38 cellular contexts compared by ENCODE assay signal in genomic region chr20:47210470-47210869, GRCh38.
"Had no signal": no experiment of that assay in that cellular context is flagged by ENCODE, and none has a peak within 500 bp of the region (broad histone marks: within the 10 kb centered on the region; RNA-seq: fewer than 3 reads in every experiment).

No MANE protein-coding gene starts in this region.

- H3K27ac ChIP-seq: adrenal gland, cardiac muscle cell, VCaP had no signal

- H3K4me1 Mint-ChIP-seq: central memory CD8-positive, alpha-beta T cell had no signal

- FAIRE-seq: bronchial epithelial cell, TTC549 had no signal

- H3K27ac Mint-ChIP-seq: activated B cell treated with CpG ODN at 0.5 μM for 24 hours; activated CD4-positive, alpha-beta memory T cell treated with anti-CD3 and anti-CD28 coated beads for 36 hours; activated CD4-positive, alpha-beta T cell treated with anti-CD3 and anti-CD28 coated beads, Interleukin-2, amount 10 ng/mL, durations not matched to agents 24 days and 14 days; activated CD8-positive, alpha-beta T cell treated with anti-CD3 and anti-CD28 coated beads for 36 hours; activated naive CD4-positive, alpha-beta T cell treated with anti-CD3 and anti-CD28 coated beads for 36 hours; activated naive CD8-positive, alpha-beta T cell treated with anti-CD3 and anti-CD28 coated beads for 36 hours; activated T-cell treated with anti-CD3 and anti-CD28 coated beads, Interleukin-2, amount 50 U/mL, for 72 hours; activated T-helper 1 cell treated with anti-CD3 and anti-CD28 coated beads, Interleukin-12 subunit alpha, Interleukin-12 subunit beta, Interleukin-2, Interleukin-4 antibody, amounts not matched to agents 30 ng/mL and 10 ng/mL and 1 ng/mL, durations not matched to agents 14 hours and 24 hours and 36 hours; activated T-helper 17 cell treated with anti-CD3 and anti-CD28 coated beads, Interleukin-2, amount 50 U/mL, for 72 hours; T-helper 1 cell treated with Interleukin-12 subunit alpha and Interleukin-12 subunit beta and Interleukin-4 antibody, amounts not matched to agents 30 μg/mL and 1 μg/mL, for 36 hours; T-helper 2 cell treated with Interferon-gamma antibody and Interleukin-4, amounts not matched to agents 5 μg/mL and 100 μg/mL, for 36 hours had no signal

- H3K4me1 ChIP-seq: adrenal gland had no signal

- H3K4me3 ChIP-seq: adrenal gland, cardiac muscle cell had no signal

- ATAC-seq: activated CD8-positive, alpha-beta T cell treated with anti-CD3 and anti-CD28 coated beads for 36 hours; activated naive CD4-positive, alpha-beta T cell treated with anti-CD3 and anti-CD28 coated beads, Interleukin-2, amount 50 U/mL, for 72 hours; activated T-cell treated with anti-CD3 and anti-CD28 coated beads, Interleukin-2, amount 50 U/mL, for 4 hours; activated T-cell treated with anti-CD3 and anti-CD28 coated beads, Interleukin-2, amount 50 U/mL, for 72 hours; activated T-helper 17 cell treated with anti-CD3 and anti-CD28 coated beads, Interleukin-2, amount 50 U/mL, for 72 hours had no signal

- H3K27me3 ChIP-seq: adrenal gland, cardiac muscle cell had no signal

- H3K4me3 Mint-ChIP-seq: activated B cell treated with CpG ODN at 0.5 μM for 24 hours; activated CD4-positive, alpha-beta memory T cell treated with anti-CD3 and anti-CD28 coated beads for 36 hours; activated CD4-positive, alpha-beta T cell treated with anti-CD3 and anti-CD28 coated beads, Interleukin-2, amount 10 ng/mL, durations not matched to agents 24 days and 14 days; activated CD8-positive, alpha-beta T cell treated with anti-CD3 and anti-CD28 coated beads for 36 hours; activated naive CD4-positive, alpha-beta T cell treated with anti-CD3 and anti-CD28 coated beads for 36 hours; activated naive CD8-positive, alpha-beta T cell treated with anti-CD3 and anti-CD28 coated beads for 36 hours; activated T-cell treated with anti-CD3 and anti-CD28 coated beads, Interleukin-2, amount 50 U/mL, for 4 hours; activated T-cell treated with anti-CD3 and anti-CD28 coated beads, Interleukin-2, amount 50 U/mL, for 72 hours; activated T-helper 1 cell treated with anti-CD3 and anti-CD28 coated beads, Interleukin-12 subunit alpha, Interleukin-12 subunit beta, Interleukin-2, Interleukin-4 antibody, amounts not matched to agents 30 ng/mL and 10 ng/mL and 1 ng/mL, durations not matched to agents 14 hours and 24 hours and 36 hours; activated T-helper 17 cell treated with anti-CD3 and anti-CD28 coated beads, Interleukin-2, amount 50 U/mL, for 72 hours; brain; central memory CD8-positive, alpha-beta T cell; T-helper 1 cell treated with Interleukin-12 subunit alpha and Interleukin-12 subunit beta and Interleukin-4 antibody, amounts not matched to agents 30 μg/mL and 1 μg/mL, for 36 hours; T-helper 2 cell treated with Interferon-gamma antibody and Interleukin-4, amounts not matched to agents 5 μg/mL and 100 μg/mL, for 36 hours had no signal

- H3K9me3 ChIP-seq: adrenal gland had no signal

- H3K9me3 Mint-ChIP-seq: activated B cell treated with CpG ODN at 0.5 μM for 24 hours; activated CD4-positive, alpha-beta memory T cell treated with anti-CD3 and anti-CD28 coated beads for 36 hours; activated CD4-positive, alpha-beta T cell treated with anti-CD3 and anti-CD28 coated beads, Interleukin-2, amount 10 ng/mL, durations not matched to agents 24 days and 14 days; activated CD8-positive, alpha-beta T cell treated with anti-CD3 and anti-CD28 coated beads for 36 hours; activated naive CD4-positive, alpha-beta T cell treated with anti-CD3 and anti-CD28 coated beads for 36 hours; activated naive CD4-positive, alpha-beta T cell treated with anti-CD3 and anti-CD28 coated beads, Interleukin-2, amount 50 U/mL, for 72 hours; activated naive CD8-positive, alpha-beta T cell treated with anti-CD3 and anti-CD28 coated beads for 36 hours; activated T-cell treated with anti-CD3 and anti-CD28 coated beads, Interleukin-2, amount 50 U/mL, for 4 hours; activated T-cell treated with anti-CD3 and anti-CD28 coated beads, Interleukin-2, amount 50 U/mL, for 72 hours; activated T-helper 1 cell treated with anti-CD3 and anti-CD28 coated beads, Interleukin-12 subunit alpha, Interleukin-12 subunit beta, Interleukin-2, Interleukin-4 antibody, amounts not matched to agents 30 ng/mL and 10 ng/mL and 1 ng/mL, durations not matched to agents 14 hours and 24 hours and 36 hours; activated T-helper 17 cell treated with anti-CD3 and anti-CD28 coated beads, Interleukin-2, amount 50 U/mL, for 72 hours; central memory CD8-positive, alpha-beta T cell; T-helper 1 cell treated with Interleukin-12 subunit alpha and Interleukin-12 subunit beta and Interleukin-4 antibody, amounts not matched to agents 30 μg/mL and 1 μg/mL, for 36 hours; T-helper 2 cell treated with Interferon-gamma antibody and Interleukin-4, amounts not matched to agents 5 μg/mL and 100 μg/mL, for 36 hours had no signal

- H3K27me3 Mint-ChIP-seq: activated B cell treated with CpG ODN at 0.5 μM for 24 hours; activated CD4-positive, alpha-beta memory T cell treated with anti-CD3 and anti-CD28 coated beads for 36 hours; activated CD4-positive, alpha-beta T cell treated with anti-CD3 and anti-CD28 coated beads, Interleukin-2, amount 10 ng/mL, durations not matched to agents 24 days and 14 days; activated CD8-positive, alpha-beta T cell treated with anti-CD3 and anti-CD28 coated beads for 36 hours; activated naive CD8-positive, alpha-beta T cell treated with anti-CD3 and anti-CD28 coated beads for 36 hours; activated T-helper 17 cell treated with anti-CD3 and anti-CD28 coated beads, Interleukin-2, amount 50 U/mL, for 72 hours; brain; central memory CD8-positive, alpha-beta T cell had no signal

- DNase-seq: activated B cell treated with CpG ODN at 0.5 μM for 24 hours; activated CD4-positive, alpha-beta memory T cell treated with anti-CD3 and anti-CD28 coated beads for 36 hours; activated CD4-positive, alpha-beta T cell treated with anti-CD3 and anti-CD28 coated beads for 4 hours; activated CD4-positive, alpha-beta T cell treated with anti-CD3 and anti-CD28 coated beads, Interleukin-2, amount 10 ng/mL, durations not matched to agents 24 days and 14 days; activated CD4-positive, alpha-beta T cell treated with anti-CD3 and anti-CD28 coated beads, Interleukin-2, amount 50 U/mL, for 1 hour; activated CD4-positive, alpha-beta T cell treated with anti-CD3 and anti-CD28 coated beads, Interleukin-2, amount 50 U/mL, for 4 hours; activated CD4-positive, CD25-positive, alpha-beta regulatory T cell treated with anti-CD3 and anti-CD28 coated beads, Interleukin-2, amount 50 U/mL, for 72 hours; activated CD8-positive, alpha-beta memory T cell treated with anti-CD3 and anti-CD28 coated beads, Interleukin-2, amount 50 U/mL, for 4 hours; activated CD8-positive, alpha-beta T cell treated with anti-CD3 and anti-CD28 coated beads for 36 hours; activated effector memory CD4-positive, alpha-beta T cell treated with anti-CD3 and anti-CD28 coated beads, Interleukin-2, amount 50 U/mL, for 16 hours; activated gamma-delta T cell treated with Interleukin-2 at 50 U/mL for 16 hours; activated naive CD4-positive, alpha-beta T cell; activated naive CD4-positive, alpha-beta T cell treated with anti-CD3 and anti-CD28 coated beads for 36 hours; activated naive CD4-positive, alpha-beta T cell treated with anti-CD3 and anti-CD28 coated beads, Interleukin-2, amount 50 U/mL, for 16 hours; activated naive CD8-positive, alpha-beta T cell treated with anti-CD3 and anti-CD28 coated beads for 36 hours; activated T-cell treated with anti-CD3 and anti-CD28 coated beads for 4 hours; activated T-cell treated with anti-CD3 and anti-CD28 coated beads, Interleukin-2, amount 50 U/mL, for 1 hour; activated T-cell treated with anti-CD3 and anti-CD28 coated beads, Interleukin-2, amount 50 U/mL, for 4 hours; activated T-cell treated with anti-CD3 and anti-CD28 coated beads, Interleukin-2, amount 50 U/mL, for 72 hours; adrenal gland; amniotic stem cell; aorta; caudate nucleus; cerebellar nuclear complex; T-helper 1 cell; T-helper 2 cell; T-helper 9 cell had no signal
